ENCODE assay signal across 8 cellular contexts in the genomic region with DNA sequence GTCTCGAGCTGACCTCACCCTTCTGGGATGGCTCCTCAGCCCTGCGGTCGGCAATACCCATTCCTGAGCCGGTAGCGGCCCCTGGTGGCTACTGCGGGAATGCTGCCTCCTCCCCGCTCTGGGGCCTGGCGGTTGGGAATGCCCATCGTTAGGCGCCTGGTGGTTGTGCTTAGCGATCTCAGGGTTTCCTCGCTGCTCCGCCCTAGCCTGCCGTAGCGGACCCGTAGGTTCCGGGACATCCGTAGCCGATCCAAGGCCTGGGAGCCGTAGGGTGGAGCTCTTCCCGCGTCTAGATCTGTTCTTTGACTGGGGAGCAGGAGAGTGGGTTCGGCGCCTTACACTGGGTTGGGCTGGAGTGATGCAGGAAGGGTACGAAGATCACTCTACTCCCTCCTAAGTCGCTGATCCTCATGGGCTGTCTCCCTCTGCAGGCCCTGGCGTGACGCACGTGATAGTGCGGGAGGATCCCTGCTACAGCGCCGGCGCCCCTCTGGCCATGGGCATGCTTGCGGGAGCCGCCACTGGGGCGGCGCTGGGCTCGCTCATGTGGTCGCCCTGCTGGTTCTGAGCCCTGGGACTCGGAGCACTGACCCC. TPM values are rescaled to one million over a fixed set of nuclear protein-coding genes. Genes with fewer than 3 reads are reported as not detected.
DNase-seq lines count a peak whose midpoint lies in the region; ATAC-seq and TF ChIP-seq lines count a peak whose summit lies in the region.

No MANE protein-coding gene starts in this region.

- H3K4me1 ChIP-seq in ACC112 (ENCODE audit: control insufficient read depth, insufficient read depth, low read length, unreplicated experiment) (peaks cover 7% of the 10 kb centered on the region), Peyer's patch (peaks cover 0 to 13% (median 4%) of the 10 kb centered on the region in 4 donors)

- H3K27ac ChIP-seq in ACC112 (ENCODE audit: low read depth, low read length) (no peak overlapping the region), Peyer's patch (no peak overlapping the region)

- H3K4me3 ChIP-seq in ACC112 (ENCODE audit: low read depth, low read length) (peak overlapping the region; percentile 55), Peyer's patch (peak overlapping the region in 2 of 4 donors; percentile 20 to 26), fibroblast of mammary gland (ENCODE audit: control insufficient read depth, low read depth, low read length) (peak overlapping the region; percentile 52)

- no peak overlapping the region for H3K4me3 Mint-ChIP-seq in activated T-helper 1 cell treated with anti-CD3 and anti-CD28 coated beads, Interleukin-12 subunit alpha, Interleukin-12 subunit beta, Interleukin-2, Interleukin-4 antibody, amounts not matched to agents 30 ng/mL and 10 ng/mL and 1 ng/mL, durations not matched to agents 14 hours and 24 hours and 36 hours
- peak overlapping the region in 6 of 8 donors; percentile 28 to 64 (median 60) for H3K4me3 Mint-ChIP-seq in naive B cell

- no peak overlapping the region for H3K27ac Mint-ChIP-seq in activated T-helper 1 cell treated with anti-CD3 and anti-CD28 coated beads, Interleukin-12 subunit alpha, Interleukin-12 subunit beta, Interleukin-2, Interleukin-4 antibody, amounts not matched to agents 30 ng/mL and 10 ng/mL and 1 ng/mL, durations not matched to agents 14 hours and 24 hours and 36 hours
- H3K27ac Mint-ChIP-seq in naive B cell, result no peak overlapping the region

- no peaks in the 10 kb centered on the region for H3K9me3 Mint-ChIP-seq in activated T-helper 1 cell treated with anti-CD3 and anti-CD28 coated beads, Interleukin-12 subunit alpha, Interleukin-12 subunit beta, Interleukin-2, Interleukin-4 antibody, amounts not matched to agents 30 ng/mL and 10 ng/mL and 1 ng/mL, durations not matched to agents 14 hours and 24 hours and 36 hours
- H3K9me3 Mint-ChIP-seq in naive B cell, result no peaks in the 10 kb centered on the region

- intact Hi-C loops in activated T-helper 1 cell treated with anti-CD3 and anti-CD28 coated beads, Interleukin-12 subunit alpha, Interleukin-12 subunit beta, Interleukin-2, Interleukin-4 antibody, amounts not matched to agents 30 ng/mL and 10 ng/mL and 1 ng/mL, durations not matched to agents 14 hours and 24 hours and 36 hours (cut with micrococcal nuclease), result loop anchor here (1.0 to 5.0 kb wide), 6 partner anchors 36 to 354 kb away; no protein-coding TSS in a partner anchor

- TF ChIP-seq POLR2A in Peyer's patch (IDR thresholded peaks at IDR 0.05), result peak in 1 of 2 donors; percentile 17

- H2AFZ ChIP-seq in ACC112 (ENCODE audit: low read length, unreplicated experiment), result peak overlapping the region; percentile 62

- no peaks in the 10 kb centered on the region for H3K27me3 ChIP-seq in ACC112 (ENCODE audit: insufficient read depth, low read length)
- H3K27me3 ChIP-seq in Peyer's patch, result no peaks in the 10 kb centered on the region

- no peaks in the 10 kb centered on the region for H3K27me3 Mint-ChIP-seq in activated T-helper 1 cell treated with anti-CD3 and anti-CD28 coated beads, Interleukin-12 subunit alpha, Interleukin-12 subunit beta, Interleukin-2, Interleukin-4 antibody, amounts not matched to agents 30 ng/mL and 10 ng/mL and 1 ng/mL, durations not matched to agents 14 hours and 24 hours and 36 hours (ENCODE audit: insufficient read depth)
- H3K27me3 Mint-ChIP-seq in naive B cell, result peaks cover 0 to 9% (median 0%) of the 10 kb centered on the region in 3 donors

- no peaks in the 10 kb centered on the region for H3K79me2 ChIP-seq in ACC112 (ENCODE audit: control insufficient read depth, insufficient read depth, low read length, unreplicated experiment)

- no peaks in the 10 kb centered on the region for H3K9me3 ChIP-seq in Peyer's patch

- H3K36me3 Mint-ChIP-seq in activated T-helper 1 cell treated with anti-CD3 and anti-CD28 coated beads, Interleukin-12 subunit alpha, Interleukin-12 subunit beta, Interleukin-2, Interleukin-4 antibody, amounts not matched to agents 30 ng/mL and 10 ng/mL and 1 ng/mL, durations not matched to agents 14 hours and 24 hours and 36 hours (ENCODE audit: low read depth), result no peaks in the 10 kb centered on the region
- H3K36me3 Mint-ChIP-seq in naive B cell, result no peaks in the 10 kb centered on the region

- DNase-seq in HUDEP-2 (lab: John Stamatoyannopoulos, UW; ENCODE audit: unreplicated experiment in 76 of 76) (peak in 71 of 76 experiments; percentile 28 to 89 (median 70)), Peyer's patch (peak; percentile 77 to 95 (median 94)), fibroblast of mammary gland (ENCODE audit: low read depth) (peak; percentile 80), naive B cell (peak; percentile 77)
- peak; percentile 76 for DNase-seq in activated T-helper 1 cell treated with anti-CD3 and anti-CD28 coated beads, Interleukin-12 subunit alpha, Interleukin-12 subunit beta, Interleukin-2, Interleukin-4 antibody, amounts not matched to agents 30 ng/mL and 10 ng/mL and 1 ng/mL, durations not matched to agents 14 hours and 24 hours and 36 hours (ENCODE audit: low spot score)
- peak; percentile 64 to 65 for DNase-seq in stimulated activated CD8-positive, alpha-beta memory T cell treated with anti-CD3 and anti-CD28 coated beads, Interleukin-7, amount 100 ng/mL, for 48 hours (ENCODE audit: extremely low read depth in 1 of 2, low read depth in 1 of 2)

- H3K36me3 ChIP-seq in ACC112 (ENCODE audit: insufficient read depth, low read length) (no peaks in the 10 kb centered on the region), Peyer's patch (no peaks in the 10 kb centered on the region)

- TF ChIP-seq CTCF in Peyer's patch (IDR thresholded peaks at IDR 0.05) (peak; percentile 72 to 99 (median 98)), fibroblast of mammary gland (conservative IDR thresholded peaks at IDR 0.05; ENCODE audit: control insufficient read depth, insufficient read depth, low read depth, low read length) (peak; percentile 92)

- H3K4me1 Mint-ChIP-seq in activated T-helper 1 cell treated with anti-CD3 and anti-CD28 coated beads, Interleukin-12 subunit alpha, Interleukin-12 subunit beta, Interleukin-2, Interleukin-4 antibody, amounts not matched to agents 30 ng/mL and 10 ng/mL and 1 ng/mL, durations not matched to agents 14 hours and 24 hours and 36 hours (ENCODE audit: low read depth), result no peaks in the 10 kb centered on the region
- peaks cover 3 to 12% (median 7%) of the 10 kb centered on the region in 3 donors for H3K4me1 Mint-ChIP-seq in naive B cell

- peak; percentile 80 for ATAC-seq in GM19023 (IDR thresholded peaks at IDR 0.05; ENCODE audit: unreplicated experiment)
- ATAC-seq in naive B cell (ENCODE audit: low read depth in 2 of 2), result peak; percentile 95 to 97

RNA-seq across cellular contexts. Expression of a gene that starts 14.8 kb away (rescaled TPM):
- total RNA-seq in Peyer's patch, result 10 to 100 TPM; 10.3 to 29.7 (median 12.0) TPM
- 1.3 and 2.0 TPM in 2 replicates for total RNA-seq in activated T-helper 1 cell treated with anti-CD3 and anti-CD28 coated beads, Interleukin-12 subunit alpha, Interleukin-12 subunit beta, Interleukin-2, Interleukin-4 antibody, amounts not matched to agents 30 ng/mL and 10 ng/mL and 1 ng/mL, durations not matched to agents 14 hours and 24 hours and 36 hours
- polyA plus RNA-seq in naive B cell (ENCODE audit: low read depth in 6 of 6), result 10 to 100 TPM in 2 of 6 donors, 1 to 10 TPM in 4; 3.8 to 15.6 (median 8.5) TPM
